10 cellular contexts compared by ENCODE assay signal in the genomic region with DNA sequence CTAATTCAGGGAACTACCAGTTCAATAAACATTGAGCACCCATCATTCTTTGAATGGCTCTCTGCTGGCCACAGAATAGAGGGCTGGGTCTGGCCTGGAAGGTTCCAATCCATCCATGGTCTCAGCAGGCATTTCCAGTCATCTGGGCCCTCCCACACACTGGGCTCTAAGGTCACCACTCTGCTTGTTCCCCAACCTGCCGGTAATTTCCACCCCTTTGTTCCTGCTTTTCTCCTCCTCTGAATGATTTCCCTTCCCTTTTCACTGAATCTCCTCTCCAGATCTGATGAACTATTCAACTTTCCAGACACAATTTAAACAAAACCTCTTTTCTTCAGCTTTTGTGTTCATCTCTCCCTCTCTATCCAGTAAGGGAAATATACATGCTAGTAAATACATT. TPM values are rescaled to one million over a fixed set of nuclear protein-coding genes. Genes with fewer than 3 reads are reported as not detected.
DNase-seq lines count a peak whose midpoint lies in the region; ATAC-seq and TF ChIP-seq lines count a peak whose summit lies in the region.
"Had no signal": no experiment of that assay in that cellular context is flagged by ENCODE, and none has a peak within 500 bp of the region (broad histone marks: within the 10 kb centered on the region; RNA-seq: fewer than 3 reads in every experiment).

No MANE protein-coding gene starts in this region.

- H3K4me3 ChIP-seq in heart right ventricle (peak overlapping the region in 2 of 10 donors; percentile 89 to 96), right cardiac atrium (ENCODE audit: low read length) (no peak overlapping the region), thyroid gland (replicated peaks in 1 of 3) (no peak overlapping the region), MG63 (no peak overlapping the region)
- H3K4me3 ChIP-seq: uterus had no signal

- WGBS in heart right ventricle, 2 donors = 17% methylated on average over 1 of the region's 1 CpG
- WGBS in right cardiac atrium = 32% methylated on average over 1 of the region's 1 CpG
- WGBS in thyroid gland, 2 donors = 26 to 29% methylated on average over 1 of the region's 1 CpG

- TF ChIP-seq POLR2A in thyroid gland (IDR thresholded peaks at IDR 0.05) = no peak

- H3K36me3 ChIP-seq in heart right ventricle (no peaks in the 10 kb centered on the region), thyroid gland (no peaks in the 10 kb centered on the region), MG63 (peaks cover 7% of the 10 kb centered on the region)
- H3K36me3 ChIP-seq: uterus had no signal

- no peak for ATAC-seq in heart right ventricle
- ATAC-seq in right cardiac atrium = no peak
- no peak for ATAC-seq in HG02938 (IDR thresholded peaks at IDR 0.05; ENCODE audit: unreplicated experiment)
- ATAC-seq in omental fat pad (ENCODE audit: low FRiP score) = no peak

- DNase-seq in heart right ventricle (no peak), right cardiac atrium (no peak), RKO (ENCODE audit: low spot score) (peak; percentile 37), foreskin melanocyte (peak; percentile 37), thyroid gland (peak; percentile 43 to 55), MG63 (no peak), omental fat pad (ENCODE audit: low spot score) (no peak)
- DNase-seq: NCI-H510A, uterus had no signal

- H3K27me3 ChIP-seq in heart right ventricle = no peaks in the 10 kb centered on the region
- no peaks in the 10 kb centered on the region for H3K27me3 ChIP-seq in right cardiac atrium (ENCODE audit: control insufficient read depth, insufficient read depth)
- H3K27me3 ChIP-seq in thyroid gland = no peaks in the 10 kb centered on the region
- no peaks in the 10 kb centered on the region for H3K27me3 ChIP-seq in MG63
- H3K27me3 ChIP-seq: uterus had no signal

- H3K27ac ChIP-seq in heart right ventricle (peak overlapping the region in 8 of 10 donors; percentile 13 to 98 (median 92)), right cardiac atrium (ENCODE audit: low read length) (no peak overlapping the region), thyroid gland (peak overlapping the region; percentile 65 to 97 (median 95))
- H3K27ac ChIP-seq: uterus had no signal

- TF ChIP-seq CTCF in heart right ventricle (IDR thresholded peaks at IDR 0.05) (no peak), thyroid gland (IDR thresholded peaks at IDR 0.05) (no peak), omental fat pad (IDR thresholded peaks at IDR 0.05) (no peak)

- H3K9me3 ChIP-seq in heart right ventricle = no peaks in the 10 kb centered on the region
- H3K9me3 ChIP-seq in right cardiac atrium (ENCODE audit: control insufficient read depth, low read length) = no peaks in the 10 kb centered on the region
- no peaks in the 10 kb centered on the region for H3K9me3 ChIP-seq in thyroid gland
- H3K9me3 ChIP-seq in MG63 = no peaks in the 10 kb centered on the region
- H3K9me3 ChIP-seq: uterus had no signal

- H3K4me1 ChIP-seq in heart right ventricle (peaks cover 6 to 80% (median 72%) of the 10 kb centered on the region in 9 donors), right cardiac atrium (ENCODE audit: control insufficient read depth, insufficient read depth, low read length) (peaks cover 5% of the 10 kb centered on the region), thyroid gland (peaks cover 55 to 62% of the 10 kb centered on the region in 2 donors)
- H3K4me1 ChIP-seq: uterus had no signal

- intact Hi-C loops in heart right ventricle (cut with DNase I) (loop anchor here in 3 of 10 donors (2.0 to 10.0 kb wide), 4 partner anchors 14 to 104 kb away; a partner anchor contains a TSS), right cardiac atrium (cut with DNase I) (no loop called here), thyroid gland (cut with DNase I) (loop anchor here (10.0 kb wide), 1 partner anchor 106 kb away; a partner anchor contains a TSS)

RNA-seq across cellular contexts. Expression of a gene that starts 2.6 kb away (rescaled TPM):
- total RNA-seq in heart right ventricle = 100 to 1,000 TPM; 231 to 470 (median 351) TPM
- 100 to 1,000 TPM; 147 to 177 TPM for polyA plus RNA-seq in heart right ventricle
- 100 to 1,000 TPM; 124 to 214 (median 175) TPM for total RNA-seq in right cardiac atrium
- 180 TPM for polyA plus RNA-seq in right cardiac atrium
- 10 to 100 TPM; 63.0 to 69.0 (median 66.8) TPM for total RNA-seq in thyroid gland
- total RNA-seq in MG63 (2014; rRNA removed; shearing (Covaris generic); ENCODE audit: low replicate concordance) = 120 and 182 TPM in 2 replicates
- total RNA-seq in omental fat pad = 10 to 100 TPM; 44.9 to 92.7 (median 55.4) TPM

RNA-seq across cellular contexts. Expression of a gene that starts 3.0 kb away (rescaled TPM):
- 10 to 100 TPM; 21.1 to 46.7 (median 35.8) TPM for total RNA-seq in heart right ventricle
- 10 to 100 TPM; 10.7 to 13.3 TPM for polyA plus RNA-seq in heart right ventricle
- total RNA-seq in right cardiac atrium = 10 to 100 TPM; 28.4 to 41.3 (median 34.4) TPM
- 23.7 TPM for polyA plus RNA-seq in right cardiac atrium
- 10 to 100 TPM; 21.2 to 35.1 (median 23.9) TPM for total RNA-seq in thyroid gland
- total RNA-seq in MG63 (2014; rRNA removed; shearing (Covaris generic); ENCODE audit: low replicate concordance) = 18.5 and 21.0 TPM in 2 replicates
- total RNA-seq in omental fat pad = 10 to 100 TPM in 3 of 4 donors, 1 to 10 TPM in 1; 7.4 to 15.9 (median 11.4) TPM

Comparison
In these comparisons a context has a peak if more than half of its experiments do, and no peak if none do; other contexts are left out.
1. DNase-seq: peak in RKO (single experiment), foreskin melanocyte (single experiment) and thyroid gland (2 of 2); none in heart right ventricle (0 of 2), right cardiac atrium (0 of 3), MG63 (single experiment) and omental fat pad (single experiment).